1 cellular context compared by ENCODE assay signal in genomic region chr1:23964790-23965740, GRCh38.
A peak's percentile ranks its signal among the peaks of the same experiment; 100 is the strongest.
TF ChIP-seq lines count a peak whose summit lies in the region.

No MANE protein-coding gene starts in this region.

TF ChIP-seq in HepG2, 621 proteins besides CTCF, POLR2A, EP300 and RAD21:
- TF ChIP-seq MTF2 (CRISPR knock-in tag; IDR thresholded peaks at IDR 0.05; ENCODE audit: borderline replicate concordance) (no peak), FOXO1 (CRISPR knock-in tag; IDR thresholded peaks at IDR 0.05) (no peak), ZNF841 (CRISPR knock-in tag; IDR thresholded peaks at IDR 0.05; ENCODE audit: borderline replicate concordance) (no peak), ZNF629 (CRISPR knock-in tag; conservative IDR thresholded peaks at IDR 0.05) (peak; percentile 65), ZNF441 (CRISPR knock-in tag; IDR thresholded peaks at IDR 0.05; ENCODE audit: borderline replicate concordance) (no peak), MED1 (CRISPR knock-in tag; IDR thresholded peaks at IDR 0.05) (no peak), ZNF333 (CRISPR knock-in tag; IDR thresholded peaks at IDR 0.05; ENCODE audit: borderline replicate concordance) (no peak), AGO1 (IDR thresholded peaks at IDR 0.05; ENCODE audit: low read depth, low read length, poor library complexity, severe bottlenecking) (no peak), ZNF780A (CRISPR knock-in tag; IDR thresholded peaks at IDR 0.05) (no peak), NR2C2 (CRISPR knock-in tag; IDR thresholded peaks at IDR 0.05; ENCODE audit: borderline replicate concordance) (no peak), ZNF552 (CRISPR knock-in tag; IDR thresholded peaks at IDR 0.05; ENCODE audit: borderline replicate concordance) (no peak), RFXAP (CRISPR knock-in tag; IDR thresholded peaks at IDR 0.05; ENCODE audit: borderline replicate concordance) (no peak), POLR2AphosphoS5 (IDR thresholded peaks at IDR 0.05; ENCODE audit: low read depth, low read length) (no peak; the same call in 1 of the 2 replicates), SSRP1 (CRISPR knock-in tag; IDR thresholded peaks at IDR 0.05) (peak; percentile 36; the same call in 1 of the 2 replicates), MEIS1 (CRISPR knock-in tag; IDR thresholded peaks at IDR 0.05; ENCODE audit: borderline replicate concordance) (no peak), TFAP4 (IDR thresholded peaks at IDR 0.05; ENCODE audit: borderline replicate concordance, low read depth) (0 out of 2 replicates have a peak, but pooled peaks have one; percentile 21), GTF3A (CRISPR knock-in tag; conservative IDR thresholded peaks at IDR 0.05) (no peak), AGO2 (optimal IDR thresholded peaks at IDR 0.05; ENCODE audit: low read depth, low read length) (peak; percentile 27), SP1 (IDR thresholded peaks at IDR 0.05) (no peak), SP1 (CRISPR knock-in tag; IDR thresholded peaks at IDR 0.05) (no peak), MYNN (CRISPR knock-in tag; IDR thresholded peaks at IDR 0.05; ENCODE audit: low read depth) (no peak), PAXIP1 (CRISPR knock-in tag; conservative IDR thresholded peaks at IDR 0.05) (no peak), MBD4 (IDR thresholded peaks at IDR 0.05; ENCODE audit: borderline replicate concordance, low read length) (no peak), ZNF414 (CRISPR knock-in tag; IDR thresholded peaks at IDR 0.05) (no peak), CREB3 (CRISPR knock-in tag; IDR thresholded peaks at IDR 0.05) (no peak), SIN3A (IDR thresholded peaks at IDR 0.05; ENCODE audit: borderline replicate concordance, low read depth, low read length) (no peak), ISL2 (CRISPR knock-in tag; IDR thresholded peaks at IDR 0.05) (no peak), POLR2AphosphoS2 (IDR thresholded peaks at IDR 0.05; ENCODE audit: low read depth, low read length) (0 out of 2 replicates have a peak, but pooled peaks have one; percentile 35), XRCC5 (optimal IDR thresholded peaks at IDR 0.05; ENCODE audit: low read length) (no peak), U2AF1 (optimal IDR thresholded peaks at IDR 0.05; ENCODE audit: low read depth, low read length) (no peak)
- TF ChIP-seq, protein P1, sequence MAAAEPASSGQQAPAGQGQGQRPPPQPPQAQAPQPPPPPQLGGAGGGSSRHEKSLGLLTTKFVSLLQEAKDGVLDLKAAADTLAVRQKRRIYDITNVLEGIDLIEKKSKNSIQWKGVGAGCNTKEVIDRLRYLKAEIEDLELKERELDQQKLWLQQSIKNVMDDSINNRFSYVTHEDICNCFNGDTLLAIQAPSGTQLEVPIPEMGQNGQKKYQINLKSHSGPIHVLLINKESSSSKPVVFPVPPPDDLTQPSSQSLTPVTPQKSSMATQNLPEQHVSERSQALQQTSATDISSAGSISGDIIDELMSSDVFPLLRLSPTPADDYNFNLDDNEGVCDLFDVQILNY (CRISPR knock-in tag; conservative IDR thresholded peaks at IDR 0.05) = no peak
- TF ChIP-seq, protein P2, sequence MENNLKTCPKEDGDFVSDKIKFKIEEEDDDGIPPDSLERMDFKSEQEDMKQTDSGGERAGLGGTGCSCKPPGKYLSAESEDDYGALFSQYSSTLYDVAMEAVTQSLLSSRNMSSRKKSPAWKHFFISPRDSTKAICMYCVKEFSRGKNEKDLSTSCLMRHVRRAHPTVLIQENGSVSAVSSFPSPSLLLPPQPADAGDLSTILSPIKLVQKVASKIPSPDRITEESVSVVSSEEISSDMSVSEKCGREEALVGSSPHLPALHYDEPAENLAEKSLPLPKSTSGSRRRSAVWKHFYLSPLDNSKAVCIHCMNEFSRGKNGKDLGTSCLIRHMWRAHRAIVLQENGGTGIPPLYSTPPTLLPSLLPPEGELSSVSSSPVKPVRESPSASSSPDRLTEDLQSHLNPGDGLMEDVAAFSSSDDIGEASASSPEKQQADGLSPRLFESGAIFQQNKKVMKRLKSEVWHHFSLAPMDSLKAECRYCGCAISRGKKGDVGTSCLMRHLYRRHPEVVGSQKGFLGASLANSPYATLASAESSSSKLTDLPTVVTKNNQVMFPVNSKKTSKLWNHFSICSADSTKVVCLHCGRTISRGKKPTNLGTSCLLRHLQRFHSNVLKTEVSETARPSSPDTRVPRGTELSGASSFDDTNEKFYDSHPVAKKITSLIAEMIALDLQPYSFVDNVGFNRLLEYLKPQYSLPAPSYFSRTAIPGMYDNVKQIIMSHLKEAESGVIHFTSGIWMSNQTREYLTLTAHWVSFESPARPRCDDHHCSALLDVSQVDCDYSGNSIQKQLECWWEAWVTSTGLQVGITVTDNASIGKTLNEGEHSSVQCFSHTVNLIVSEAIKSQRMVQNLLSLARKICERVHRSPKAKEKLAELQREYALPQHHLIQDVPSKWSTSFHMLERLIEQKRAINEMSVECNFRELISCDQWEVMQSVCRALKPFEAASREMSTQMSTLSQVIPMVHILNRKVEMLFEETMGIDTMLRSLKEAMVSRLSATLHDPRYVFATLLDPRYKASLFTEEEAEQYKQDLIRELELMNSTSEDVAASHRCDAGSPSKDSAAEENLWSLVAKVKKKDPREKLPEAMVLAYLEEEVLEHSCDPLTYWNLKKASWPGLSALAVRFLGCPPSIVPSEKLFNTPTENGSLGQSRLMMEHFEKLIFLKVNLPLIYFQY (CRISPR knock-in tag; IDR thresholded peaks at IDR 0.05; ENCODE audit: borderline replicate concordance) = no peak
